In the genomic region with DNA sequence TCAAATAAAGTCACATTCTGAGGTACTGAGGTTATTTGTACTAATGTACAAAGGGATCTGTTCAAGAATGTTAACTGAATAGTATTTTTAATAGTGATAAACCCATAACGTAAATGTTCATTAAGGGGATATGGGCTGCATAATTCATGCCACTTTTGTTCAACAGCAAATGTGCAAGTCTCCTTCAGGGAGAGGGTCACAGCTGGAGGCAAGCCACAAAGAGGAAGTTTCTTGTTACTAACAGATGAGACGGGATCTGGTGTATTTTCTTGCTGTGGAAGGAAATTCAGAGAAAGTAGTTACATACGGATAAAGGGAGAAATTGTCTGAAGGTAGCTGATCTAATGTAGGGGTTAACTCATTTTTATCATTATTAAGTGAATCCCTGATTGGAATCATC, we compare ENCODE assay signal across 31 cellular contexts. TPM values are rescaled to one million over a fixed set of nuclear protein-coding genes. Genes with fewer than 3 reads are reported as not detected.
"Had no signal": no experiment of that assay in that cellular context is flagged by ENCODE, and none has a peak within 500 bp of the region (broad histone marks: within the 10 kb centered on the region; RNA-seq: fewer than 3 reads in every experiment).

No MANE protein-coding gene starts in this region.

- H3K4me1 ChIP-seq: right atrium auricular region, tibial nerve had no signal

- H3K27ac Mint-ChIP-seq: activated CD4-positive, alpha-beta memory T cell treated with anti-CD3 and anti-CD28 coated beads for 36 hours; activated T-cell treated with anti-CD3 and anti-CD28 coated beads, Interleukin-2, amount 50 U/mL, for 24 hours; immature natural killer cell; memory B cell; naive thymus-derived CD8-positive, alpha-beta T cell; stimulated activated naive B cell treated with anti-CD40 and anti-IgM and Interleukin-4, amounts not matched to agents 10 μg/mL and 1 μg/mL and 100 μg/mL, for 72 hours; T-helper 2 cell treated with Interferon-gamma antibody and Interleukin-4, amounts not matched to agents 5 μg/mL and 100 μg/mL, for 36 hours had no signal

- H3K27me3 ChIP-seq: right atrium auricular region, tibial nerve had no signal

- H3K36me3 ChIP-seq: right atrium auricular region, tibial nerve had no signal

- H3K4me3 ChIP-seq: right atrium auricular region, smooth muscle cell, tibial nerve had no signal

- H3K4me3 Mint-ChIP-seq: activated CD4-positive, alpha-beta memory T cell treated with anti-CD3 and anti-CD28 coated beads for 36 hours; activated T-cell treated with anti-CD3 and anti-CD28 coated beads, Interleukin-2, amount 50 U/mL, for 24 hours; immature natural killer cell; memory B cell; naive thymus-derived CD8-positive, alpha-beta T cell; neural crest cell; stimulated activated naive B cell treated with anti-CD40 and anti-IgM and Interleukin-4, amounts not matched to agents 10 μg/mL and 1 μg/mL and 100 μg/mL, for 72 hours; T-helper 2 cell treated with Interferon-gamma antibody and Interleukin-4, amounts not matched to agents 5 μg/mL and 100 μg/mL, for 36 hours had no signal

- H3K27ac ChIP-seq: right atrium auricular region, tibial nerve, VCaP had no signal

- H3K36me3 Mint-ChIP-seq: activated CD4-positive, alpha-beta memory T cell treated with anti-CD3 and anti-CD28 coated beads for 36 hours; memory B cell; stimulated activated naive B cell treated with anti-CD40 and anti-IgM and Interleukin-4, amounts not matched to agents 10 μg/mL and 1 μg/mL and 100 μg/mL, for 72 hours had no signal

- H3K27me3 Mint-ChIP-seq: activated CD4-positive, alpha-beta memory T cell treated with anti-CD3 and anti-CD28 coated beads for 36 hours; activated T-cell treated with anti-CD3 and anti-CD28 coated beads, Interleukin-2, amount 50 U/mL, for 24 hours; memory B cell; naive thymus-derived CD8-positive, alpha-beta T cell; stimulated activated naive B cell treated with anti-CD40 and anti-IgM and Interleukin-4, amounts not matched to agents 10 μg/mL and 1 μg/mL and 100 μg/mL, for 72 hours had no signal

- H3K4me2 ChIP-seq: smooth muscle cell had no signal

- H3K4me1 Mint-ChIP-seq: immature natural killer cell; memory B cell; naive thymus-derived CD8-positive, alpha-beta T cell; stimulated activated naive B cell treated with anti-CD40 and anti-IgM and Interleukin-4, amounts not matched to agents 10 μg/mL and 1 μg/mL and 100 μg/mL, for 72 hours had no signal

- DNase-seq: activated CD4-positive, alpha-beta memory T cell treated with anti-CD3 and anti-CD28 coated beads for 36 hours; activated CD4-positive, alpha-beta T cell treated with anti-CD3 and anti-CD28 coated beads for 48 hours; activated CD8-positive, alpha-beta memory T cell treated with anti-CD3 and anti-CD28 coated beads, Interleukin-2, amount 50 U/mL, for 48 hours; activated gamma-delta T cell treated with Interleukin-2 at 50 U/mL for 16 hours; activated naive CD4-positive, alpha-beta T cell treated with anti-CD3 and anti-CD28 coated beads, Interleukin-2, amount 50 U/mL, for 16 hours; activated T-cell treated with anti-CD3 and anti-CD28 coated beads, Interleukin-2, amount 50 U/mL, for 24 hours; amniotic stem cell; caudate nucleus; cortex of kidney; foreskin fibroblast; head of caudate nucleus; hypothalamus; immature natural killer cell; kidney; naive thymus-derived CD8-positive, alpha-beta T cell; occipital lobe; stimulated activated CD4-positive, alpha-beta T cell treated with anti-CD3 and anti-CD28 coated beads, Interleukin-15, amount 100 ng/mL, for 24 hours; stimulated activated CD4-positive, alpha-beta T cell treated with anti-CD3 and anti-CD28 coated beads, Interleukin-2, amount 100 ng/mL, for 24 hours; stimulated activated naive B cell treated with anti-CD40 and anti-IgM and Interleukin-4, amounts not matched to agents 10 μg/mL and 1 μg/mL and 100 μg/mL, for 72 hours had no signal

- ATAC-seq: activated CD4-positive, CD25-positive, alpha-beta regulatory T cell treated with anti-CD3 and anti-CD28 coated beads, Interleukin-2, amount 50 U/mL, for 24 hours; esophagus mucosa; naive thymus-derived CD8-positive, alpha-beta T cell; stimulated activated naive B cell treated with anti-CD40 and anti-IgM and Interleukin-4, amounts not matched to agents 10 μg/mL and 1 μg/mL and 100 μg/mL, for 72 hours had no signal

RNA-seq across cellular contexts. Expression of a gene that starts 10.0 kb away (rescaled TPM):
- total RNA-seq: activated CD4-positive, alpha-beta memory T cell treated with anti-CD3 and anti-CD28 coated beads for 36 hours; esophagus mucosa; kidney; lower leg skin; naive thymus-derived CD8-positive, alpha-beta T cell; occipital lobe; pulmonary artery endothelial cell; temporal lobe; tibial nerve had no signal
- polyA plus RNA-seq: immature natural killer cell; naive thymus-derived CD8-positive, alpha-beta T cell had no signal
